In the genomic region with DNA sequence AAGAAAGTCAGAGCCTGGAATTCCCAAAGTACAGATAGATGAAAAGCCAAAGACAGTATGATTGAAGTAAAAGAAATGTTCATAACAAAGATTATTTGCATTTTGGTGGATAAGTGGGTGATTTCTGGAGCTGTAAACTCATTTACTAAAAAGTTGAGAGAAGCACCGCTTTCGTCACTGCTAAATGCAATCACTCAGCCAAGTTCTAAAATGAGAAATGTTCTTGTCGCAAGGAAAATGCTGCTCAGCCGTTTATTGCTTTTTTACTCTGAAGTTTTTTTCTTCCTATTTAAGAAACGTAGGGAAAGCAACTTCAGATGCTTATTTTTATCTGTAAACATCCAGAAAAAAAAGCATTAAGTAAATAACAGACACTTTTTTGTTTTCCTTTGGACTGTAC, we compare ENCODE assay signal across 28 cellular contexts.
"Had no signal": no experiment of that assay in that cellular context is flagged by ENCODE, and none has a peak within 500 bp of the region (broad histone marks: within the 10 kb centered on the region; RNA-seq: fewer than 3 reads in every experiment).

No MANE protein-coding gene starts in this region.

- H3K27ac ChIP-seq: ascending aorta, cardiac muscle cell, coronary artery, gastrocnemius medialis, hepatocyte, neutrophil, right lobe of liver, uterus, VCaP had no signal

- H3K79me2 ChIP-seq: hepatocyte had no signal

- H3K4me1 ChIP-seq: ascending aorta, gastrocnemius medialis, right lobe of liver, uterus had no signal

- H3K4me3 ChIP-seq: ascending aorta, cardiac muscle cell, coronary artery, gastrocnemius medialis, hepatocyte, right lobe of liver, testis, uterus had no signal

- ATAC-seq: activated CD4-positive, CD25-positive, alpha-beta regulatory T cell treated with anti-CD3 and anti-CD28 coated beads, Interleukin-2, amount 50 U/mL, for 24 hours; esophagus mucosa; gastrocnemius medialis; left cardiac atrium; left ventricle myocardium superior; right lobe of liver had no signal

- H3K4me2 ChIP-seq: hepatocyte had no signal

- H3K9me3 ChIP-seq: ascending aorta, gastrocnemius medialis, neutrophil, right lobe of liver, testis, uterus had no signal

- H2AFZ ChIP-seq: hepatocyte had no signal

- H3K36me3 ChIP-seq: ascending aorta, cardiac muscle cell, gastrocnemius medialis, neutrophil, right lobe of liver, uterus had no signal

- H3K27me3 ChIP-seq: ascending aorta, cardiac muscle cell, gastrocnemius medialis, hepatocyte, neutrophil, right lobe of liver, testis, uterus had no signal

- DNase-seq: activated CD4-positive, alpha-beta T cell treated with anti-CD3 and anti-CD28 coated beads for 48 hours; activated CD4-positive, alpha-beta T cell treated with anti-CD3 and anti-CD28 coated beads, Interleukin-2, amount 50 U/mL, for 48 hours; activated CD8-positive, alpha-beta memory T cell treated with anti-CD3 and anti-CD28 coated beads for 24 hours; activated effector memory CD4-positive, alpha-beta T cell treated with anti-CD3 and anti-CD28 coated beads, Interleukin-2, amount 50 U/mL, for 16 hours; activated naive CD4-positive, alpha-beta T cell treated with anti-CD3 and anti-CD28 coated beads for 36 hours; activated naive CD8-positive, alpha-beta T cell treated with anti-CD3 and anti-CD28 coated beads for 36 hours; cerebellar nuclear complex; gastrocnemius medialis; islet precursor cell; left cardiac atrium; left ventricle myocardium superior; naive B cell; nephron progenitor cell; right lobe of liver; stimulated activated CD4-positive, alpha-beta T cell treated with anti-CD3 and anti-CD28 coated beads, Interleukin-2, amount 100 ng/mL, for 48 hours; stimulated activated naive CD4-positive, alpha-beta T cell treated with Interleukin-2 at 50 U/mL for 16 hours; T-helper 9 cell; testis; trophoblast cell; uterus had no signal
